In genomic region chr1:234925440-234926251, GRCh38 we compare ENCODE assay signal across 7 cellular contexts.
A peak's percentile ranks its signal among the peaks of the same experiment; 100 is the strongest.
DNase-seq lines count a peak whose midpoint lies in the region; ATAC-seq and TF ChIP-seq lines count a peak whose summit lies in the region.

No MANE protein-coding gene starts in this region.

- 39 to 76% methylated on average over 2 to 5 of the region's 7 CpGs for WGBS in mesodermal cell (ENCODE audit: insufficient coverage in 2 of 2), 2 experiments

- peaks cover 15% of the 10 kb centered on the region for H3K36me3 Mint-ChIP-seq in effector memory CD8-positive, alpha-beta T cell (ENCODE audit: insufficient read depth)

- H3K9me3 ChIP-seq in mesodermal cell (ENCODE audit: control insufficient read depth, low read length) (no peaks in the 10 kb centered on the region), uterus (no peaks in the 10 kb centered on the region)

- POLR2A ChIA-PET in RWPE1 (lab: Yijun Ruan, JAX; ENCODE audit: low non-redundant PET), result interaction anchor here (0.6 kb wide), 1 partner anchor 136 kb away, joined by 4 read pairs; no protein-coding TSS in a partner anchor

- H3K27ac ChIP-seq in RWPE1, result peak overlapping the region; percentile 73
- peak overlapping the region; percentile 86 for H3K27ac ChIP-seq in mesodermal cell (ENCODE audit: low read depth, low read length, severe bottlenecking)
- H3K27ac ChIP-seq in uterus, result peak overlapping the region; percentile 58 to 83

- DNase-seq in H4 (ENCODE audit: low spot score) (peak; percentile 93), RWPE1 (ENCODE audit: low spot score) (peak; percentile 89), uterus (peak in 1 of 2 donors; percentile 59), NOMO-1 treated with dmso at 0.1 percent for 144 hours (lab: John Stamatoyannopoulos, UW; ENCODE audit: unreplicated experiment) (no peak)
- DNase-seq in effector memory CD8-positive, alpha-beta T cell, result no peak

- no peak for TF ChIP-seq POLR2A in uterus (IDR thresholded peaks at IDR 0.05)

- no peak overlapping the region for H3K4me3 ChIP-seq in mesodermal cell (ENCODE audit: extremely low read depth, insufficient read depth, low read length, poor library complexity, severe bottlenecking)
- no peak overlapping the region for H3K4me3 ChIP-seq in uterus

- H3K4me1 ChIP-seq in mesodermal cell (ENCODE audit: control insufficient read depth, insufficient read depth, low read length, poor library complexity, severe bottlenecking) (peaks cover 31% of the 10 kb centered on the region), uterus (peaks cover 0 to 5% of the 10 kb centered on the region in 2 donors)

- H3K27me3 ChIP-seq in uterus, result no peaks in the 10 kb centered on the region

- intact Hi-C loops in uterus (cut with DNase I; ENCODE audit: low total_unique reads), result no loop called here

- peak overlapping the region; percentile 81 to 86 for H3K4me3 Mint-ChIP-seq in effector memory CD8-positive, alpha-beta T cell

- H3K9me3 Mint-ChIP-seq in effector memory CD8-positive, alpha-beta T cell, result no peaks in the 10 kb centered on the region

- H3K27me3 Mint-ChIP-seq in effector memory CD8-positive, alpha-beta T cell, result no peaks in the 10 kb centered on the region

- CTCF ChIA-PET in RWPE1 (lab: Yijun Ruan, JAX), result interaction anchor here (0.7 kb wide), 1 partner anchor 440 kb away, joined by 7 read pairs; no protein-coding TSS in a partner anchor

- H3K36me3 ChIP-seq in mesodermal cell (ENCODE audit: control insufficient read depth, insufficient read depth, low read length) (no peaks in the 10 kb centered on the region), uterus (no peaks in the 10 kb centered on the region)

- ATAC-seq in effector memory CD8-positive, alpha-beta T cell (replicated peaks), result peak; percentile 66
- ATAC-seq in GM18858 (IDR thresholded peaks at IDR 0.05; ENCODE audit: unreplicated experiment), result no peak

- TF ChIP-seq CTCF in RWPE1 (conservative IDR thresholded peaks at IDR 0.05; ENCODE audit: low read depth) (no peak), uterus (IDR thresholded peaks at IDR 0.05) (no peak)

- peak overlapping the region; percentile 89 to 94 for H3K27ac Mint-ChIP-seq in effector memory CD8-positive, alpha-beta T cell

- peaks cover 27 to 37% of the 10 kb centered on the region in 2 donors for H3K4me1 Mint-ChIP-seq in effector memory CD8-positive, alpha-beta T cell (ENCODE audit: low read depth in 2 of 2)

Comparison
In these comparisons a context has a peak if more than half of its experiments do, and no peak if none do; other contexts are left out.
1. DNase-seq: peak in H4 (single experiment) and RWPE1 (single experiment); none in effector memory CD8-positive, alpha-beta T cell (0 of 3) and NOMO-1 treated with dmso at 0.1 percent for 144 hours (single experiment).
2. Peak in every context shown above with its lines, with median percentiles within 50 percentile points of each other: H3K27ac ChIP-seq.